In genomic region chr4:40183615-40184411, GRCh38 we compare ENCODE assay signal across 11 cellular contexts. TPM values are rescaled to one million over a fixed set of nuclear protein-coding genes. Genes with fewer than 3 reads are reported as not detected.
DNase-seq lines count a peak whose midpoint lies in the region; ATAC-seq, FAIRE-seq and TF ChIP-seq lines count a peak whose summit lies in the region.
"Had no signal": no experiment of that assay in that cellular context is flagged by ENCODE, and none has a peak within 500 bp of the region (broad histone marks: within the 10 kb centered on the region; RNA-seq: fewer than 3 reads in every experiment).

No MANE protein-coding gene starts in this region.

- no peak for DNase-seq in activated naive CD4-positive, alpha-beta T cell treated with anti-CD3 and anti-CD28 coated beads, Interleukin-2, amount 10 ng/mL, durations not matched to agents 7 days and 5 days
- no peak for DNase-seq in activated naive CD4-positive, alpha-beta T cell (lab: John Stamatoyannopoulos, UW)
- DNase-seq in bronchial epithelial cell (ENCODE audit: low read depth) (peak; percentile 92), D721Med (ENCODE audit: insufficient read length, low spot score) (no peak), DMS114 treated with DMSO at 0.1 percent for 48 hours (lab: John Stamatoyannopoulos, UW; ENCODE audit: unreplicated experiment) (no peak), Right ventricle myocardium superior (no peak)
- DNase-seq in stimulated activated naive CD8-positive, alpha-beta T cell treated with anti-CD3 and anti-CD28 coated beads, Interleukin-15, Interleukin-2, amounts not matched to agents 100 U/mL and 50 U/mL, for 24 hours: no peak
- DNase-seq: NCI-H146 had no signal

- no peaks in the 10 kb centered on the region for H4K20me1 ChIP-seq in OCI-LY1 (ENCODE audit: insufficient read depth, low read length)

- peak overlapping the region; percentile 55 for H3K4me3 ChIP-seq in OCI-LY1 (ENCODE audit: low read depth, low read length, poor library complexity, severe bottlenecking)
- H3K4me3 ChIP-seq in bronchial epithelial cell (ENCODE audit: low read depth, low read length): no peak overlapping the region

- FAIRE-seq in bronchial epithelial cell (lab: Jason Lieb, UNC): no peak
- no peak for FAIRE-seq in D721Med (lab: Jason Lieb, UNC)

- H3K4me2 ChIP-seq in OCI-LY1 (ENCODE audit: low read length): peak overlapping the region; percentile 81

- peak overlapping the region; percentile 97 for H3K9ac ChIP-seq in OCI-LY1 (ENCODE audit: low read length)

- TF ChIP-seq CTCF in OCI-LY1 (IDR thresholded peaks at IDR 0.05; ENCODE audit: low read length): no peak
- TF ChIP-seq CTCF in bronchial epithelial cell (IDR thresholded peaks at IDR 0.05; ENCODE audit: insufficient read depth, low read length, severe bottlenecking): no peak
- no peak for TF ChIP-seq CTCF in D721Med (IDR thresholded peaks at IDR 0.05; ENCODE audit: insufficient read depth, missing control alignments)

- peak overlapping the region; percentile 100 for H3K27ac ChIP-seq in OCI-LY1 (ENCODE audit: low read depth, low read length, poor library complexity, severe bottlenecking)

- CTCF ChIA-PET in activated naive CD4-positive, alpha-beta T cell treated with anti-CD3 and anti-CD28 coated beads, Interleukin-2, amount 10 ng/mL, durations not matched to agents 7 days and 5 days (lab: Charles Lee): interaction anchor here (0.7 to 1.9 kb wide), 4 partner anchors 33 to 134 kb away, joined by 3 to 5 read pairs (median 4); no protein-coding TSS in a partner anchor

- H3K4me3 Mint-ChIP-seq in activated naive CD4-positive, alpha-beta T cell treated with anti-CD3 and anti-CD28 coated beads, Interleukin-2, amount 10 ng/mL, durations not matched to agents 7 days and 5 days: no peak overlapping the region
- H3K4me3 Mint-ChIP-seq: brain had no signal

- no peaks in the 10 kb centered on the region for H3K9me2 ChIP-seq in OCI-LY1 (ENCODE audit: low read depth, low read length)

- H3K27me3 ChIP-seq in OCI-LY1 (ENCODE audit: insufficient read depth, low read length): no peaks in the 10 kb centered on the region
- no peaks in the 10 kb centered on the region for H3K27me3 ChIP-seq in bronchial epithelial cell (ENCODE audit: control insufficient read depth, insufficient read depth, low read length)

- peak; percentile 82 for ATAC-seq in stimulated activated naive CD8-positive, alpha-beta T cell treated with anti-CD3 and anti-CD28 coated beads, Interleukin-15, Interleukin-2, amounts not matched to agents 100 U/mL and 50 U/mL, for 24 hours
- no peak for ATAC-seq in Right ventricle myocardium superior (ENCODE audit: poor library complexity)

- H3K4me1 Mint-ChIP-seq in activated naive CD4-positive, alpha-beta T cell treated with anti-CD3 and anti-CD28 coated beads, Interleukin-2, amount 10 ng/mL, durations not matched to agents 7 days and 5 days: peaks cover 55% of the 10 kb centered on the region

- H2AFZ ChIP-seq in OCI-LY1 (ENCODE audit: low read length): no peak overlapping the region

- peaks cover 99% of the 10 kb centered on the region for H3K4me1 ChIP-seq in OCI-LY1 (ENCODE audit: insufficient read depth, low read length, severe bottlenecking)

- peaks cover 12% of the 10 kb centered on the region for H3K36me3 Mint-ChIP-seq in activated naive CD4-positive, alpha-beta T cell treated with anti-CD3 and anti-CD28 coated beads, Interleukin-2, amount 10 ng/mL, durations not matched to agents 7 days and 5 days
- H3K36me3 Mint-ChIP-seq: brain had no signal

- peaks cover 11% of the 10 kb centered on the region for H3F3A ChIP-seq in OCI-LY1 (ENCODE audit: insufficient read depth, low read length)

- no peaks in the 10 kb centered on the region for H3K9me3 Mint-ChIP-seq in activated naive CD4-positive, alpha-beta T cell treated with anti-CD3 and anti-CD28 coated beads, Interleukin-2, amount 10 ng/mL, durations not matched to agents 7 days and 5 days
- H3K9me3 Mint-ChIP-seq: brain had no signal

- H3K79me2 ChIP-seq in OCI-LY1 (ENCODE audit: insufficient read depth, low read length): no peaks in the 10 kb centered on the region

- intact Hi-C loops in Right ventricle myocardium superior (cut with DNase I): no loop called here

- no peaks in the 10 kb centered on the region for H3K36me3 ChIP-seq in OCI-LY1 (ENCODE audit: insufficient read depth, low read length)
- H3K36me3 ChIP-seq in bronchial epithelial cell (ENCODE audit: control insufficient read depth, insufficient read depth, low read length): no peaks in the 10 kb centered on the region

- H3K9me3 ChIP-seq in OCI-LY1 (ENCODE audit: low read length): no peaks in the 10 kb centered on the region

- no peaks in the 10 kb centered on the region for H3K27me3 Mint-ChIP-seq in activated naive CD4-positive, alpha-beta T cell treated with anti-CD3 and anti-CD28 coated beads, Interleukin-2, amount 10 ng/mL, durations not matched to agents 7 days and 5 days
- H3K27me3 Mint-ChIP-seq: brain, progenitor cell of endocrine pancreas had no signal

- H3K27ac Mint-ChIP-seq in activated naive CD4-positive, alpha-beta T cell treated with anti-CD3 and anti-CD28 coated beads, Interleukin-2, amount 10 ng/mL, durations not matched to agents 7 days and 5 days: peak overlapping the region; percentile 64
- H3K27ac Mint-ChIP-seq: brain, progenitor cell of endocrine pancreas had no signal

RNA-seq across cellular contexts. Expression of gene RHOH, which starts 13.0 kb away (rescaled TPM):
- 0.13 and 0.53 TPM in 2 replicates for total RNA-seq in bronchial epithelial cell
- total RNA-seq in Right ventricle myocardium superior: 0.38 TPM
